ENCODE assay signal across 1 cellular context in the genomic region with DNA sequence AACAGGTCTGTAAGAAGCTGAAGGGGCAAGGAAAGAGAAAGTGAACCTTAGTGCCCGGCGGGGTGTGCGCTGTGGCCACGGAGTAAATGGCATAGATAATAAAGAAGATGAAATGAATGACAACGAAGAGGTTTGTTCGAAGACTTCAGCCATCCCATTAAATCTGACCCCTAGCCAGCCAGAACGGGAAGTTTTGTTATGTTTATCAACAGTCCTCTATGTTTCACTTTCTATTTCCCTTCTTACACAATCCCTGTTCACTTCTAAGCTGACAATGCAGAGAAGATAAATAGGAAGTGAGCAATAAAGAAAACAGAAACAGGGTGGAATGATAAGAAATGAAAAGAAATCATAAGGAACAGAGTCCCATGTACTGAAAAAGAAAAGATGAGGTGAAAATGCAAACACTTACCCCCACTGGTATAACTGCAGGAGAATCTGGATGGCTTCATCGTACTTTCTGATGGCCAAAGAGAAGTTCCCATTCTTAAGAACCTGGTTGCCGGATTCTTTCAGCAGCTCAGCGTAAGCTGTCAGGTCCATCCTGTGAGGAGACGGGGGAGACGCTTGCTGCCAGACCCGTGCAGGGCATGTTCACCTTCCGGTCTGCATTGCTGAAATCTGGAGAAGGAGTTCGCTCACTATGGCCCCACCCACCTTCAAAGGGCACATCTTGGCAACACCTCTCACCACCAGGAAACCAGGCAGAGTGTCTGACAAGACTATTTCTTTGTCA.
TF ChIP-seq lines count a peak whose summit lies in the region.

No MANE protein-coding gene starts in this region.

TF ChIP-seq in K562, 482 proteins besides CTCF, POLR2A, EP300 and RAD21 (continued from another document and continues in another):
- TF ChIP-seq, protein P1, sequence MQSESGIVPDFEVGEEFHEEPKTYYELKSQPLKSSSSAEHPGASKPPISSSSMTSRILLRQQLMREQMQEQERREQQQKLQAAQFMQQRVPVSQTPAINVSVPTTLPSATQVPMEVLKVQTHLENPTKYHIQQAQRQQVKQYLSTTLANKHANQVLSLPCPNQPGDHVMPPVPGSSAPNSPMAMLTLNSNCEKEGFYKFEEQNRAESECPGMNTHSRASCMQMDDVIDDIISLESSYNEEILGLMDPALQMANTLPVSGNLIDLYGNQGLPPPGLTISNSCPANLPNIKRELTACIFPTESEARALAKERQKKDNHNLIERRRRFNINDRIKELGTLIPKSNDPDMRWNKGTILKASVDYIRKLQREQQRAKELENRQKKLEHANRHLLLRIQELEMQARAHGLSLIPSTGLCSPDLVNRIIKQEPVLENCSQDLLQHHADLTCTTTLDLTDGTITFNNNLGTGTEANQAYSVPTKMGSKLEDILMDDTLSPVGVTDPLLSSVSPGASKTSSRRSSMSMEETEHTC (IDR thresholded peaks at IDR 0.05) = no peak
- TF ChIP-seq SMAD4 (CRISPR knock-in tag; conservative IDR thresholded peaks at IDR 0.05) = 0 out of 2 replicates have a peak, but pooled peaks have one; percentile 55
- peak; percentile 86 for TF ChIP-seq ELF1 (tag; IDR thresholded peaks at IDR 0.05)
- TF ChIP-seq GTF2A2 (tag; IDR thresholded peaks at IDR 0.05) = no peak
- TF ChIP-seq ZC3H8 (IDR thresholded peaks at IDR 0.05) = no peak
- TF ChIP-seq, protein P2, sequence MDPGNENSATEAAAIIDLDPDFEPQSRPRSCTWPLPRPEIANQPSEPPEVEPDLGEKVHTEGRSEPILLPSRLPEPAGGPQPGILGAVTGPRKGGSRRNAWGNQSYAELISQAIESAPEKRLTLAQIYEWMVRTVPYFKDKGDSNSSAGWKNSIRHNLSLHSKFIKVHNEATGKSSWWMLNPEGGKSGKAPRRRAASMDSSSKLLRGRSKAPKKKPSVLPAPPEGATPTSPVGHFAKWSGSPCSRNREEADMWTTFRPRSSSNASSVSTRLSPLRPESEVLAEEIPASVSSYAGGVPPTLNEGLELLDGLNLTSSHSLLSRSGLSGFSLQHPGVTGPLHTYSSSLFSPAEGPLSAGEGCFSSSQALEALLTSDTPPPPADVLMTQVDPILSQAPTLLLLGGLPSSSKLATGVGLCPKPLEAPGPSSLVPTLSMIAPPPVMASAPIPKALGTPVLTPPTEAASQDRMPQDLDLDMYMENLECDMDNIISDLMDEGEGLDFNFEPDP (CRISPR knock-in tag; IDR thresholded peaks at IDR 0.05) = no peak
- TF ChIP-seq HMGN3 (IDR thresholded peaks at IDR 0.05; ENCODE audit: borderline replicate concordance, extremely low read depth, insufficient read length, low read depth, low read length) = no peak
- TF ChIP-seq HDAC2 (IDR thresholded peaks at IDR 0.05) = peak; percentile 38
- TF ChIP-seq RBM39 (optimal IDR thresholded peaks at IDR 0.05; ENCODE audit: low read depth, low read length) = no peak
- TF ChIP-seq GTF2F1 (IDR thresholded peaks at IDR 0.05; ENCODE audit: low read depth, low read length) = no peak
- TF ChIP-seq, protein P3, sequence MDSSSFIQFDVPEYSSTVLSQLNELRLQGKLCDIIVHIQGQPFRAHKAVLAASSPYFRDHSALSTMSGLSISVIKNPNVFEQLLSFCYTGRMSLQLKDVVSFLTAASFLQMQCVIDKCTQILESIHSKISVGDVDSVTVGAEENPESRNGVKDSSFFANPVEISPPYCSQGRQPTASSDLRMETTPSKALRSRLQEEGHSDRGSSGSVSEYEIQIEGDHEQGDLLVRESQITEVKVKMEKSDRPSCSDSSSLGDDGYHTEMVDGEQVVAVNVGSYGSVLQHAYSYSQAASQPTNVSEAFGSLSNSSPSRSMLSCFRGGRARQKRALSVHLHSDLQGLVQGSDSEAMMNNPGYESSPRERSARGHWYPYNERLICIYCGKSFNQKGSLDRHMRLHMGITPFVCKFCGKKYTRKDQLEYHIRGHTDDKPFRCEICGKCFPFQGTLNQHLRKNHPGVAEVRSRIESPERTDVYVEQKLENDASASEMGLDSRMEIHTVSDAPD (CRISPR knock-in tag; IDR thresholded peaks at IDR 0.05) = no peak
- TF ChIP-seq ZNF589 (CRISPR knock-in tag; IDR thresholded peaks at IDR 0.05; ENCODE audit: low read depth) = peak; percentile 79
- TF ChIP-seq, protein P4, sequence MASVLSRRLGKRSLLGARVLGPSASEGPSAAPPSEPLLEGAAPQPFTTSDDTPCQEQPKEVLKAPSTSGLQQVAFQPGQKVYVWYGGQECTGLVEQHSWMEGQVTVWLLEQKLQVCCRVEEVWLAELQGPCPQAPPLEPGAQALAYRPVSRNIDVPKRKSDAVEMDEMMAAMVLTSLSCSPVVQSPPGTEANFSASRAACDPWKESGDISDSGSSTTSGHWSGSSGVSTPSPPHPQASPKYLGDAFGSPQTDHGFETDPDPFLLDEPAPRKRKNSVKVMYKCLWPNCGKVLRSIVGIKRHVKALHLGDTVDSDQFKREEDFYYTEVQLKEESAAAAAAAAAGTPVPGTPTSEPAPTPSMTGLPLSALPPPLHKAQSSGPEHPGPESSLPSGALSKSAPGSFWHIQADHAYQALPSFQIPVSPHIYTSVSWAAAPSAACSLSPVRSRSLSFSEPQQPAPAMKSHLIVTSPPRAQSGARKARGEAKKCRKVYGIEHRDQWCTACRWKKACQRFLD (CRISPR knock-in tag; IDR thresholded peaks at IDR 0.05) = peak; percentile 82
- no peak for TF ChIP-seq ZNF174 (CRISPR knock-in tag; IDR thresholded peaks at IDR 0.05)
- TF ChIP-seq, protein P5, sequence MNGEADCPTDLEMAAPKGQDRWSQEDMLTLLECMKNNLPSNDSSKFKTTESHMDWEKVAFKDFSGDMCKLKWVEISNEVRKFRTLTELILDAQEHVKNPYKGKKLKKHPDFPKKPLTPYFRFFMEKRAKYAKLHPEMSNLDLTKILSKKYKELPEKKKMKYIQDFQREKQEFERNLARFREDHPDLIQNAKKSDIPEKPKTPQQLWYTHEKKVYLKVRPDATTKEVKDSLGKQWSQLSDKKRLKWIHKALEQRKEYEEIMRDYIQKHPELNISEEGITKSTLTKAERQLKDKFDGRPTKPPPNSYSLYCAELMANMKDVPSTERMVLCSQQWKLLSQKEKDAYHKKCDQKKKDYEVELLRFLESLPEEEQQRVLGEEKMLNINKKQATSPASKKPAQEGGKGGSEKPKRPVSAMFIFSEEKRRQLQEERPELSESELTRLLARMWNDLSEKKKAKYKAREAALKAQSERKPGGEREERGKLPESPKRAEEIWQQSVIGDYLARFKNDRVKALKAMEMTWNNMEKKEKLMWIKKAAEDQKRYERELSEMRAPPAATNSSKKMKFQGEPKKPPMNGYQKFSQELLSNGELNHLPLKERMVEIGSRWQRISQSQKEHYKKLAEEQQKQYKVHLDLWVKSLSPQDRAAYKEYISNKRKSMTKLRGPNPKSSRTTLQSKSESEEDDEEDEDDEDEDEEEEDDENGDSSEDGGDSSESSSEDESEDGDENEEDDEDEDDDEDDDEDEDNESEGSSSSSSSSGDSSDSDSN (IDR thresholded peaks at IDR 0.05; ENCODE audit: borderline replicate concordance in 1 of 2, low read depth in 2 of 2, low read length in 2 of 2) = no peak
- TF ChIP-seq ZFX (CRISPR knock-in tag; IDR thresholded peaks at IDR 0.05) = 0 out of 2 replicates have a peak, but pooled peaks have one; percentile 22
- no peak for TF ChIP-seq NELFE (IDR thresholded peaks at IDR 0.05; ENCODE audit: insufficient read depth, insufficient read length)
- no peak for TF ChIP-seq YBX1 (IDR thresholded peaks at IDR 0.05)
- no peak for TF ChIP-seq ESRRB (CRISPR knock-in tag; IDR thresholded peaks at IDR 0.05; ENCODE audit: borderline replicate concordance)
- TF ChIP-seq, protein P6, sequence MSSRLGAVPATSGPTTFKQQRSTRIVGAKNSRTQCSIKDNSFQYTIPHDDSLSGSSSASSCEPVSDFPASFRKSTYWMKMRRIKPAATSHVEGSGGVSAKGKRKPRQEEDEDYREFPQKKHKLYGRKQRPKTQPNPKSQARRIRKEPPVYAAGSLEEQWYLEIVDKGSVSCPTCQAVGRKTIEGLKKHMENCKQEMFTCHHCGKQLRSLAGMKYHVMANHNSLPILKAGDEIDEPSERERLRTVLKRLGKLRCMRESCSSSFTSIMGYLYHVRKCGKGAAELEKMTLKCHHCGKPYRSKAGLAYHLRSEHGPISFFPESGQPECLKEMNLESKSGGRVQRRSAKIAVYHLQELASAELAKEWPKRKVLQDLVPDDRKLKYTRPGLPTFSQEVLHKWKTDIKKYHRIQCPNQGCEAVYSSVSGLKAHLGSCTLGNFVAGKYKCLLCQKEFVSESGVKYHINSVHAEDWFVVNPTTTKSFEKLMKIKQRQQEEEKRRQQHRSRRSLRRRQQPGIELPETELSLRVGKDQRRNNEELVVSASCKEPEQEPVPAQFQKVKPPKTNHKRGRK (tag; IDR thresholded peaks at IDR 0.05) = 0 out of 2 replicates have a peak, but pooled peaks have one; percentile 18
- TF ChIP-seq ZKSCAN3 (CRISPR knock-in tag; IDR thresholded peaks at IDR 0.05) = no peak
- TF ChIP-seq TAF7 (tag; IDR thresholded peaks at IDR 0.05) = no peak; the same call in 1 of the 2 replicates
- no peak for TF ChIP-seq SRSF3 (IDR thresholded peaks at IDR 0.05; ENCODE audit: insufficient read depth, low read length)
- TF ChIP-seq, protein P7, sequence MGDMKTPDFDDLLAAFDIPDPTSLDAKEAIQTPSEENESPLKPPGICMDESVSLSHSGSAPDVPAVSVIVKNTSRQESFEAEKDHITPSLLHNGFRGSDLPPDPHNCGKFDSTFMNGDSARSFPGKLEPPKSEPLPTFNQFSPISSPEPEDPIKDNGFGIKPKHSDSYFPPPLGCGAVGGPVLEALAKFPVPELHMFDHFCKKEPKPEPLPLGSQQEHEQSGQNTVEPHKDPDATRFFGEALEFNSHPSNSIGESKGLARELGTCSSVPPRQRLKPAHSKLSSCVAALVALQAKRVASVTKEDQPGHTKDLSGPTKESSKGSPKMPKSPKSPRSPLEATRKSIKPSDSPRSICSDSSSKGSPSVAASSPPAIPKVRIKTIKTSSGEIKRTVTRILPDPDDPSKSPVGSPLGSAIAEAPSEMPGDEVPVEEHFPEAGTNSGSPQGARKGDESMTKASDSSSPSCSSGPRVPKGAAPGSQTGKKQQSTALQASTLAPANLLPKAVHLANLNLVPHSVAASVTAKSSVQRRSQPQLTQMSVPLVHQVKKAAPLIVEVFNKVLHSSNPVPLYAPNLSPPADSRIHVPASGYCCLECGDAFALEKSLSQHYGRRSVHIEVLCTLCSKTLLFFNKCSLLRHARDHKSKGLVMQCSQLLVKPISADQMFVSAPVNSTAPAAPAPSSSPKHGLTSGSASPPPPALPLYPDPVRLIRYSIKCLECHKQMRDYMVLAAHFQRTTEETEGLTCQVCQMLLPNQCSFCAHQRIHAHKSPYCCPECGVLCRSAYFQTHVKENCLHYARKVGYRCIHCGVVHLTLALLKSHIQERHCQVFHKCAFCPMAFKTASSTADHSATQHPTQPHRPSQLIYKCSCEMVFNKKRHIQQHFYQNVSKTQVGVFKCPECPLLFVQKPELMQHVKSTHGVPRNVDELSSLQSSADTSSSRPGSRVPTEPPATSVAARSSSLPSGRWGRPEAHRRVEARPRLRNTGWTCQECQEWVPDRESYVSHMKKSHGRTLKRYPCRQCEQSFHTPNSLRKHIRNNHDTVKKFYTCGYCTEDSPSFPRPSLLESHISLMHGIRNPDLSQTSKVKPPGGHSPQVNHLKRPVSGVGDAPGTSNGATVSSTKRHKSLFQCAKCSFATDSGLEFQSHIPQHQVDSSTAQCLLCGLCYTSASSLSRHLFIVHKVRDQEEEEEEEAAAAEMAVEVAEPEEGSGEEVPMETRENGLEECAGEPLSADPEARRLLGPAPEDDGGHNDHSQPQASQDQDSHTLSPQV (IDR thresholded peaks at IDR 0.05) = peak; percentile 47
- TF ChIP-seq, protein P8, sequence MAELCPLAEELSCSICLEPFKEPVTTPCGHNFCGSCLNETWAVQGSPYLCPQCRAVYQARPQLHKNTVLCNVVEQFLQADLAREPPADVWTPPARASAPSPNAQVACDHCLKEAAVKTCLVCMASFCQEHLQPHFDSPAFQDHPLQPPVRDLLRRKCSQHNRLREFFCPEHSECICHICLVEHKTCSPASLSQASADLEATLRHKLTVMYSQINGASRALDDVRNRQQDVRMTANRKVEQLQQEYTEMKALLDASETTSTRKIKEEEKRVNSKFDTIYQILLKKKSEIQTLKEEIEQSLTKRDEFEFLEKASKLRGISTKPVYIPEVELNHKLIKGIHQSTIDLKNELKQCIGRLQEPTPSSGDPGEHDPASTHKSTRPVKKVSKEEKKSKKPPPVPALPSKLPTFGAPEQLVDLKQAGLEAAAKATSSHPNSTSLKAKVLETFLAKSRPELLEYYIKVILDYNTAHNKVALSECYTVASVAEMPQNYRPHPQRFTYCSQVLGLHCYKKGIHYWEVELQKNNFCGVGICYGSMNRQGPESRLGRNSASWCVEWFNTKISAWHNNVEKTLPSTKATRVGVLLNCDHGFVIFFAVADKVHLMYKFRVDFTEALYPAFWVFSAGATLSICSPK (IDR thresholded peaks at IDR 0.05; ENCODE audit: borderline replicate concordance) = no peak
- TF ChIP-seq PML (IDR thresholded peaks at IDR 0.05; ENCODE audit: low read length) = peak; percentile 25; the same call in 1 of the 2 replicates
- TF ChIP-seq, protein P9, sequence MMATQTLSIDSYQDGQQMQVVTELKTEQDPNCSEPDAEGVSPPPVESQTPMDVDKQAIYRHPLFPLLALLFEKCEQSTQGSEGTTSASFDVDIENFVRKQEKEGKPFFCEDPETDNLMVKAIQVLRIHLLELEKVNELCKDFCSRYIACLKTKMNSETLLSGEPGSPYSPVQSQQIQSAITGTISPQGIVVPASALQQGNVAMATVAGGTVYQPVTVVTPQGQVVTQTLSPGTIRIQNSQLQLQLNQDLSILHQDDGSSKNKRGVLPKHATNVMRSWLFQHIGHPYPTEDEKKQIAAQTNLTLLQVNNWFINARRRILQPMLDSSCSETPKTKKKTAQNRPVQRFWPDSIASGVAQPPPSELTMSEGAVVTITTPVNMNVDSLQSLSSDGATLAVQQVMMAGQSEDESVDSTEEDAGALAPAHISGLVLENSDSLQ (IDR thresholded peaks at IDR 0.05) = peak; percentile 68
- TF ChIP-seq, protein P10, sequence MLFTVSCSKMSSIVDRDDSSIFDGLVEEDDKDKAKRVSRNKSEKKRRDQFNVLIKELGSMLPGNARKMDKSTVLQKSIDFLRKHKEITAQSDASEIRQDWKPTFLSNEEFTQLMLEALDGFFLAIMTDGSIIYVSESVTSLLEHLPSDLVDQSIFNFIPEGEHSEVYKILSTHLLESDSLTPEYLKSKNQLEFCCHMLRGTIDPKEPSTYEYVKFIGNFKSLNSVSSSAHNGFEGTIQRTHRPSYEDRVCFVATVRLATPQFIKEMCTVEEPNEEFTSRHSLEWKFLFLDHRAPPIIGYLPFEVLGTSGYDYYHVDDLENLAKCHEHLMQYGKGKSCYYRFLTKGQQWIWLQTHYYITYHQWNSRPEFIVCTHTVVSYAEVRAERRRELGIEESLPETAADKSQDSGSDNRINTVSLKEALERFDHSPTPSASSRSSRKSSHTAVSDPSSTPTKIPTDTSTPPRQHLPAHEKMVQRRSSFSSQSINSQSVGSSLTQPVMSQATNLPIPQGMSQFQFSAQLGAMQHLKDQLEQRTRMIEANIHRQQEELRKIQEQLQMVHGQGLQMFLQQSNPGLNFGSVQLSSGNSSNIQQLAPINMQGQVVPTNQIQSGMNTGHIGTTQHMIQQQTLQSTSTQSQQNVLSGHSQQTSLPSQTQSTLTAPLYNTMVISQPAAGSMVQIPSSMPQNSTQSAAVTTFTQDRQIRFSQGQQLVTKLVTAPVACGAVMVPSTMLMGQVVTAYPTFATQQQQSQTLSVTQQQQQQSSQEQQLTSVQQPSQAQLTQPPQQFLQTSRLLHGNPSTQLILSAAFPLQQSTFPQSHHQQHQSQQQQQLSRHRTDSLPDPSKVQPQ (CRISPR knock-in tag; IDR thresholded peaks at IDR 0.05; ENCODE audit: borderline replicate concordance) = no peak
